In the genomic region with DNA sequence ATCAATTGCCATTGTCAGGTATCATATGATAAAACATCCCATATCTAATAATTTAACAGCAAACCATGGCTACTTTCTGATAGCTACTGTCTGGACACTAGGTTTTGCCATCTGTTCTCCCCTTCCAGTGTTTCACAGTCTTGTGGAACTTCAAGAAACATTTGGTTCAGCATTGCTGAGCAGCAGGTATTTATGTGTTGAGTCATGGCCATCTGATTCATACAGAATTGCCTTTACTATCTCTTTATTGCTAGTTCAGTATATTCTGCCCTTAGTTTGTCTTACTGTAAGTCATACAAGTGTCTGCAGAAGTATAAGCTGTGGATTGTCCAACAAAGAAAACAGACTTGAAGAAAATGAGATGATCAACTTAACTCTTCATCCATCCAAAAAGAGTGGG, we compare ENCODE assay signal across 18 cellular contexts. TPM values are rescaled to one million over a fixed set of nuclear protein-coding genes. Genes with fewer than 3 reads are reported as not detected.
DNase-seq lines count a peak whose midpoint lies in the region; ATAC-seq, FAIRE-seq and TF ChIP-seq lines count a peak whose summit lies in the region.
"Had no signal": no experiment of that assay in that cellular context is flagged by ENCODE, and none has a peak within 500 bp of the region (broad histone marks: within the 10 kb centered on the region; RNA-seq: fewer than 3 reads in every experiment).

No MANE protein-coding gene starts in this region.

- H3K4me1 ChIP-seq in astrocyte (ENCODE audit: insufficient read depth, low read length) (no peaks in the 10 kb centered on the region), trophoblast cell (ENCODE audit: control insufficient read depth in 1 of 2, insufficient read depth in 2 of 2, low read length in 2 of 2) (no peaks in the 10 kb centered on the region), ascending aorta (no peaks in the 10 kb centered on the region)
- H3K4me1 ChIP-seq: BLaER1, Peyer's patch had no signal

- H3K23ac ChIP-seq in trophoblast cell (ENCODE audit: low read length), result no peak overlapping the region

- H3K36me3 ChIP-seq in astrocyte (ENCODE audit: insufficient read depth, low read length) (no peaks in the 10 kb centered on the region), trophoblast cell (ENCODE audit: control insufficient read depth in 1 of 2, insufficient read depth in 2 of 2, low read length in 2 of 2) (no peaks in the 10 kb centered on the region), ascending aorta (no peaks in the 10 kb centered on the region)
- H3K36me3 ChIP-seq: BLaER1, Peyer's patch had no signal

- H4K91ac ChIP-seq in trophoblast cell (ENCODE audit: low read depth, low read length), result no peak overlapping the region

- no peak overlapping the region for H3K14ac ChIP-seq in trophoblast cell (ENCODE audit: low read length)

- H3K9me3 ChIP-seq in astrocyte (ENCODE audit: insufficient read depth, low read depth, low read length), result no peaks in the 10 kb centered on the region
- no peaks in the 10 kb centered on the region for H3K9me3 ChIP-seq in trophoblast cell (ENCODE audit: insufficient read depth, low read depth, low read length)
- H3K9me3 ChIP-seq in ascending aorta, result no peaks in the 10 kb centered on the region
- H3K9me3 ChIP-seq: BLaER1, Peyer's patch had no signal

- H3K4me2 ChIP-seq in astrocyte (ENCODE audit: low read length) (no peak overlapping the region), trophoblast cell (ENCODE audit: low read length) (no peak overlapping the region)
- H3K4me2 ChIP-seq: BLaER1, KMS-11 had no signal

- H3K9ac ChIP-seq in astrocyte (ENCODE audit: low read length), result no peak overlapping the region
- no peak overlapping the region for H3K9ac ChIP-seq in trophoblast cell (ENCODE audit: low read length)
- H3K9ac ChIP-seq: BLaER1, KMS-11 had no signal

- H3K27ac Mint-ChIP-seq in astrocyte (ENCODE audit: unreplicated experiment) (peak overlapping the region; percentile 19), osteocyte (ENCODE audit: unreplicated experiment) (no peak overlapping the region)

- no peak overlapping the region for H2BK5ac ChIP-seq in trophoblast cell (ENCODE audit: low read depth, low read length, poor library complexity)

- H4K8ac ChIP-seq in trophoblast cell (ENCODE audit: low read depth, low read length), result no peak overlapping the region

- H3K79me2 ChIP-seq in astrocyte (ENCODE audit: insufficient read depth, low read length), result no peaks in the 10 kb centered on the region
- H3K79me2 ChIP-seq in trophoblast cell (ENCODE audit: control insufficient read depth, insufficient read depth, low read length, poor library complexity), result no peaks in the 10 kb centered on the region

- intact Hi-C loops in ascending aorta (cut with DNase I), result no loop called here

- no peak overlapping the region for H4K12ac ChIP-seq in trophoblast cell (ENCODE audit: low read depth, low read length)

- no peaks in the 10 kb centered on the region for H3K36me3 Mint-ChIP-seq in astrocyte (ENCODE audit: low read depth, unreplicated experiment)
- no peaks in the 10 kb centered on the region for H3K36me3 Mint-ChIP-seq in osteocyte (ENCODE audit: unreplicated experiment)

- H3K4me3 Mint-ChIP-seq in astrocyte (ENCODE audit: unreplicated experiment) (no peak overlapping the region), osteocyte (ENCODE audit: unreplicated experiment) (no peak overlapping the region)

- H3K27me3 ChIP-seq in astrocyte (ENCODE audit: insufficient read depth, low read length) (no peaks in the 10 kb centered on the region), trophoblast cell (ENCODE audit: insufficient read depth, low read length) (no peaks in the 10 kb centered on the region), ascending aorta (no peaks in the 10 kb centered on the region)
- H3K27me3 ChIP-seq: BLaER1, Peyer's patch had no signal

- FAIRE-seq in astrocyte (lab: Jason Lieb, UNC), result no peak

- H2AFZ ChIP-seq in astrocyte (ENCODE audit: low read depth, low read length), result no peak overlapping the region
- H2AFZ ChIP-seq in trophoblast cell (ENCODE audit: insufficient read depth, low read length, poor library complexity), result no peak overlapping the region

- H2BK12ac ChIP-seq in trophoblast cell (ENCODE audit: low read length), result no peak overlapping the region

- TF ChIP-seq RAD21 in Ishikawa (IDR thresholded peaks at IDR 0.05; ENCODE audit: low read depth), result no peak

- H3K27ac ChIP-seq in astrocyte (ENCODE audit: low read depth, low read length), result no peak overlapping the region
- H3K27ac ChIP-seq in trophoblast cell (ENCODE audit: low read depth, low read length), result no peak overlapping the region
- H3K27ac ChIP-seq in ascending aorta, result no peak overlapping the region
- H3K27ac ChIP-seq: BLaER1, KMS-11, Peyer's patch had no signal

- no peaks in the 10 kb centered on the region for H3K79me1 ChIP-seq in trophoblast cell (ENCODE audit: low read length)

- H3K4me3 ChIP-seq in astrocyte (ENCODE audit: insufficient read depth, low read depth, low read length) (no peak overlapping the region), trophoblast cell (ENCODE audit: low read depth, low read length) (no peak overlapping the region), ascending aorta (no peak overlapping the region)
- H3K4me3 ChIP-seq: BLaER1, Peyer's patch had no signal

- no peak for ATAC-seq in GM18909 (IDR thresholded peaks at IDR 0.05; ENCODE audit: poor library complexity, unreplicated experiment)

- no peaks in the 10 kb centered on the region for H3K9me3 Mint-ChIP-seq in astrocyte (ENCODE audit: unreplicated experiment)
- H3K9me3 Mint-ChIP-seq in osteocyte (ENCODE audit: unreplicated experiment), result no peaks in the 10 kb centered on the region

- H2AK5ac ChIP-seq in trophoblast cell (ENCODE audit: low read length), result no peak overlapping the region

- DNase-seq in astrocyte (ENCODE audit: low read depth), result peak; percentile 14
- peak; percentile 80 for DNase-seq in glomerular visceral epithelial cell (ENCODE audit: extremely low spot score)
- peak; percentile 2 to 16 for DNase-seq in trophoblast cell
- DNase-seq in C1 segment of cervical spinal cord (lab: John Stamatoyannopoulos, UW), result no peak
- DNase-seq in ascending aorta (ENCODE audit: low spot score in 2 of 2), result no peak
- no peak for DNase-seq in osteocyte (ENCODE audit: extremely low spot score, unreplicated experiment)
- DNase-seq: DMS153, EL, HCEC 1CT, NCI-H1417, NCI-H1930, NCI-H2171 treated with DMSO at 0.1 percent for 48 hours, NCI-H510A treated with DMSO at 0.1 percent for 48 hours, Peyer's patch had no signal

- no peaks in the 10 kb centered on the region for H4K20me1 ChIP-seq in astrocyte (ENCODE audit: insufficient read depth, low read length)
- H4K20me1 ChIP-seq: BLaER1 had no signal

- no peak for TF ChIP-seq EP300 in Ishikawa (IDR thresholded peaks at IDR 0.05; ENCODE audit: borderline replicate concordance)

- peaks cover 7% of the 10 kb centered on the region for H3K4me1 Mint-ChIP-seq in astrocyte (ENCODE audit: low read depth, unreplicated experiment)
- no peaks in the 10 kb centered on the region for H3K4me1 Mint-ChIP-seq in osteocyte (ENCODE audit: unreplicated experiment)

- TF ChIP-seq CTCF in astrocyte (IDR thresholded peaks at IDR 0.05; ENCODE audit: insufficient read depth, low read depth, low read length) (no peak), ascending aorta (IDR thresholded peaks at IDR 0.05) (no peak), osteocyte (IDR thresholded peaks at IDR 0.05) (no peak)

- no peak overlapping the region for H3K18ac ChIP-seq in trophoblast cell (ENCODE audit: low read length)

- no peak overlapping the region for H3K4ac ChIP-seq in trophoblast cell (ENCODE audit: low read depth, low read length)

- H2BK120ac ChIP-seq in trophoblast cell (ENCODE audit: insufficient read depth, low read length, poor library complexity), result no peak overlapping the region

- H3K27me3 Mint-ChIP-seq in astrocyte (ENCODE audit: low read depth, unreplicated experiment) (no peaks in the 10 kb centered on the region), osteocyte (ENCODE audit: unreplicated experiment) (peaks cover 24% of the 10 kb centered on the region)

TF ChIP-seq in Ishikawa, 13 proteins besides CTCF, POLR2A, EP300 and RAD21:
- TF ChIP-seq CEBPB (IDR thresholded peaks at IDR 0.05), result no peak
- TF ChIP-seq CREB1 (IDR thresholded peaks at IDR 0.05; ENCODE audit: low read depth), result no peak
- peak; percentile 76 for TF ChIP-seq TEAD4 (IDR thresholded peaks at IDR 0.05)

RNA-seq across cellular contexts. Expression of gene NPY5R, which starts 7.0 kb away (rescaled TPM):
- not detected in 2 replicates for total RNA-seq in astrocyte
- polyA plus RNA-seq in trophoblast cell (2013), result not detected in 2 replicates
- 6.1 TPM for total RNA-seq in ascending aorta
- 0.16 TPM in 1 of 2 replicates, not detected in the other for total RNA-seq in osteocyte

RNA-seq across cellular contexts. Expression of gene NPY1R, which starts 18.3 kb away (rescaled TPM):
- total RNA-seq in astrocyte (1.1 TPM in 2 replicates), ascending aorta (248 TPM), osteocyte (0.94 and 1.3 TPM in 2 replicates)
- polyA plus RNA-seq in trophoblast cell (2013), result 0.22 and 0.42 TPM in 2 replicates

Comparison
In these comparisons a context has a peak if more than half of its experiments do, and no peak if none do; other contexts are left out.
1. DNase-seq: peak in astrocyte (single experiment), glomerular visceral epithelial cell (single experiment) and trophoblast cell (2 of 2); none in C1 segment of cervical spinal cord (0 of 14), ascending aorta (0 of 2) and osteocyte (single experiment).
2. RNA of gene NPY1R, which starts 18.3 kb away (total RNA-seq): 248 TPM in ascending aorta (single experiment); 0.94 to 1.3 TPM in osteocyte and 1.1 TPM in astrocyte; every median in the first group is over 100 times any median in the second.